25 cellular contexts compared by ENCODE assay signal in the genomic region with DNA sequence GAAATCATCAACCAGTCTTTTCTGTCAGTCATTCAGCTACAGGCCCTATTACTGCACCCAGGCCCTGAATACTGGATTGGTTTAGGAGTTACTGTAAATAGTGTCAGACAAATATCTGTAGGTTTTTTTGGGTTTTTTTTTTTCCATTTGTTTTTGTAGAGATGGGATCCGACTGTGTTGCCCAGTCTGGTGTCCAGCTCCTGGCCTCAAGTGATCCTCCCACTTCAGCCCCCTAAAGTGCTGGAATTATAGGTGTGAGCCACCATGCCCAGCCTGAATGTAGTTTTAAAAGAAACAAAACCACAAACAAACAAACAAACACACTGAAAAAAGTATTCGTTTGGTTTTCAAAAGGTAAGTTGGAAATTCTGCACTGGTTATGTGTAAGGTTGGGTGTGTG.
"Had no signal": no experiment of that assay in that cellular context is flagged by ENCODE, and none has a peak within 500 bp of the region (broad histone marks: within the 10 kb centered on the region; RNA-seq: fewer than 3 reads in every experiment).

No MANE protein-coding gene starts in this region.

- H3K4me3 ChIP-seq: coronary artery, esophagus squamous epithelium, gastrocnemius medialis, heart left ventricle, hepatocyte, left lung, lower lobe of right lung had no signal

- H3K4me3 Mint-ChIP-seq: dendritic cell treated with granulocyte-macrophage colony-stimulating factor and Interleukin-4, amounts not matched to agents 40 ng/mL and 50 ng/mL, for 4 days; effector memory CD8-positive, alpha-beta T cell; endodermal cell had no signal

- H3K27ac Mint-ChIP-seq: dendritic cell treated with granulocyte-macrophage colony-stimulating factor and Interleukin-4, amounts not matched to agents 40 ng/mL and 50 ng/mL, for 4 days; effector memory CD8-positive, alpha-beta T cell; endodermal cell had no signal

- H3K27me3 Mint-ChIP-seq: dendritic cell treated with granulocyte-macrophage colony-stimulating factor and Interleukin-4, amounts not matched to agents 40 ng/mL and 50 ng/mL, for 4 days; effector memory CD8-positive, alpha-beta T cell had no signal

- DNase-seq: effector CD8-positive, alpha-beta T cell; effector memory CD8-positive, alpha-beta T cell; endodermal cell; erythroblast; esophagus squamous epithelium; foreskin fibroblast; foreskin melanocyte; gastrocnemius medialis; heart left ventricle; hypothalamus; left cardiac atrium; left lung; left ventricle myocardium superior; lower lobe of right lung; mesenchymal stem cell; midbrain had no signal

- H3K79me2 ChIP-seq: hepatocyte had no signal

- H2AFZ ChIP-seq: hepatocyte had no signal

- H3K4me1 ChIP-seq: gastrocnemius medialis had no signal

- H3K4me2 ChIP-seq: hepatocyte had no signal

- FAIRE-seq: colon, endometrium, islet of Langerhans, keratinocyte had no signal

- H3K36me3 ChIP-seq: esophagus squamous epithelium, gastrocnemius medialis, heart left ventricle, left lung, lower lobe of right lung had no signal

- H3K27me3 ChIP-seq: esophagus squamous epithelium, gastrocnemius medialis, heart left ventricle, hepatocyte, left lung had no signal

- H3K9me3 ChIP-seq: esophagus squamous epithelium, gastrocnemius medialis, heart left ventricle, left lung, lower lobe of right lung had no signal

- H3K27ac ChIP-seq: coronary artery, epithelial cell of prostate, esophagus squamous epithelium, gastrocnemius medialis, heart left ventricle, hepatocyte, left lung, lower lobe of right lung had no signal

- H3K4me1 Mint-ChIP-seq: endodermal cell had no signal

- ATAC-seq: effector memory CD8-positive, alpha-beta T cell; esophagus mucosa; gastrocnemius medialis; heart left ventricle; left cardiac atrium; left lung; left ventricle myocardium superior; lower lobe of right lung had no signal

- H3K9me3 Mint-ChIP-seq: dendritic cell treated with granulocyte-macrophage colony-stimulating factor and Interleukin-4, amounts not matched to agents 40 ng/mL and 50 ng/mL, for 4 days; effector memory CD8-positive, alpha-beta T cell; endodermal cell had no signal
